8 cellular contexts compared by ENCODE assay signal in genomic region chr1:214637722-214638473, GRCh38. TPM values are rescaled to one million over a fixed set of nuclear protein-coding genes. Genes with fewer than 3 reads are reported as not detected.
DNase-seq lines count a peak whose midpoint lies in the region; ATAC-seq and TF ChIP-seq lines count a peak whose summit lies in the region.

No MANE protein-coding gene starts in this region.

- H3K4me2 ChIP-seq in neural cell (ENCODE audit: low read length), result no peak overlapping the region

- H3F3A ChIP-seq in neural cell (ENCODE audit: insufficient read depth, low read length, poor library complexity, severe bottlenecking), result no peaks in the 10 kb centered on the region

- ATAC-seq in HG03060 (IDR thresholded peaks at IDR 0.05; ENCODE audit: low read depth, unreplicated experiment) (peak; percentile 82), RWPE2 (ENCODE audit: low read depth) (no peak), GM19395 (IDR thresholded peaks at IDR 0.05; ENCODE audit: unreplicated experiment) (no peak)

- intact Hi-C loops in dorsolateral prefrontal cortex (cut with DNase I), result loop anchor here in 1 of 2 donors (10.0 kb wide), 1 partner anchor 423 kb away; no protein-coding TSS in a partner anchor

- H3K79me2 ChIP-seq in neural cell (replicated peaks; ENCODE audit: insufficient read depth, low read length), result no peaks in the 10 kb centered on the region

- POLR2A ChIA-PET in BJ (lab: Charles Lee), result interaction anchor here (0.6 kb wide), 1 partner anchor 423 kb away, joined by 3 read pairs; no protein-coding TSS in a partner anchor

- no peaks in the 10 kb centered on the region for H3K9me3 ChIP-seq in RWPE2 (ENCODE audit: severe bottlenecking)
- H3K9me3 ChIP-seq in neural cell (ENCODE audit: low read length), result no peaks in the 10 kb centered on the region

- H3K4me3 ChIP-seq in BJ (ENCODE audit: low read depth, low read length) (no peak overlapping the region), RWPE2 (ENCODE audit: severe bottlenecking) (no peak overlapping the region), dorsolateral prefrontal cortex (no peak overlapping the region), neural cell (ENCODE audit: low read length) (no peak overlapping the region)

- no peak overlapping the region for H2AFZ ChIP-seq in neural cell (ENCODE audit: low read depth, low read length)

- no peak overlapping the region for H3K27ac ChIP-seq in RWPE2 (ENCODE audit: poor library complexity, severe bottlenecking)
- no peak overlapping the region for H3K27ac ChIP-seq in dorsolateral prefrontal cortex
- no peak overlapping the region for H3K27ac ChIP-seq in neural cell (ENCODE audit: low read length)

- peak; percentile 83 for TF ChIP-seq CTCF in BJ (IDR thresholded peaks at IDR 0.05; ENCODE audit: insufficient read depth, low read depth, low read length)
- TF ChIP-seq CTCF in GM10266 (IDR thresholded peaks at IDR 0.05; ENCODE audit: control insufficient read depth, insufficient read depth, low read depth, missing control alignments), result peak; percentile 73
- peak; percentile 65 for TF ChIP-seq CTCF in RWPE2 (IDR thresholded peaks at IDR 0.05; ENCODE audit: poor library complexity, severe bottlenecking)
- peak; percentile 35 to 81 (median 67) for TF ChIP-seq CTCF in dorsolateral prefrontal cortex (IDR thresholded peaks at IDR 0.05 in 54 of 56, conservative IDR thresholded peaks at IDR 0.05 in 2 of 56; ENCODE audit: low read depth in 1 of 56, partially characterized antibody in 56 of 56)
- TF ChIP-seq CTCF in neural cell (IDR thresholded peaks at IDR 0.05; ENCODE audit: poor library complexity, severe bottlenecking), result peak; percentile 69

- H3K4me1 ChIP-seq in RWPE2 (ENCODE audit: insufficient read depth, poor library complexity, severe bottlenecking), result no peaks in the 10 kb centered on the region

- CTCF ChIA-PET in BJ (lab: Yijun Ruan, JAX), result interaction anchor here (0.6 to 5.7 kb wide), 19 partner anchors 10 to 1501 kb away, joined by 3 to 44 read pairs (median 3); no protein-coding TSS in a partner anchor

- peak; percentile 61 for TF ChIP-seq RAD21 in neural cell (conservative IDR thresholded peaks at IDR 0.05)

- no peak for TF ChIP-seq EP300 in neural cell (conservative IDR thresholded peaks at IDR 0.05; ENCODE audit: poor library complexity, severe bottlenecking)

- H3K36me3 ChIP-seq in BJ (ENCODE audit: control insufficient read depth, insufficient read depth, low read length) (no peaks in the 10 kb centered on the region), RWPE2 (ENCODE audit: low read depth) (peaks cover 53% of the 10 kb centered on the region), neural cell (ENCODE audit: insufficient read depth, low read length) (no peaks in the 10 kb centered on the region)

- H3K9me2 ChIP-seq in neural cell (ENCODE audit: insufficient read depth, low read length), result no peaks in the 10 kb centered on the region

- H4K20me1 ChIP-seq in neural cell (ENCODE audit: insufficient read depth), result no peaks in the 10 kb centered on the region

- no peaks in the 10 kb centered on the region for H3K27me3 ChIP-seq in BJ (ENCODE audit: control insufficient read depth, insufficient read depth, low read length)
- no peaks in the 10 kb centered on the region for H3K27me3 ChIP-seq in RWPE2 (ENCODE audit: insufficient read depth, poor library complexity, severe bottlenecking)
- H3K27me3 ChIP-seq in dorsolateral prefrontal cortex, result peaks cover 0 to 8% (median 0%) of the 10 kb centered on the region in 45 donors
- no peaks in the 10 kb centered on the region for H3K27me3 ChIP-seq in neural cell (ENCODE audit: insufficient read depth, low read depth, low read length)

- DNase-seq in BJ (ENCODE audit: low read depth) (no peak), GM10266 (ENCODE audit: extremely low spot score) (peak; percentile 9), RWPE2 (ENCODE audit: low spot score) (no peak), dorsolateral prefrontal cortex (peak in 2 of 10 donors; percentile 25 to 31), midbrain (lab: John Stamatoyannopoulos, UW) (no peak)

- H3K9ac ChIP-seq in neural cell (ENCODE audit: low read length), result no peak overlapping the region

TF ChIP-seq in neural cell, 6 proteins besides CTCF, POLR2A, EP300 and RAD21:
- TF ChIP-seq TAF1 (IDR thresholded peaks at IDR 0.05; ENCODE audit: low read depth), result no peak
- TF ChIP-seq SMC3 (conservative IDR thresholded peaks at IDR 0.05; ENCODE audit: poor library complexity), result peak; percentile 73
TF ChIP-seq in neural cell: peak in this region for 1.

RNA-seq across cellular contexts. Expression of gene CENPF, which starts 34.9 kb away (rescaled TPM):
- polyA plus RNA-seq in BJ (2011; rRNA removed) (10.9 and 18.7 TPM in 2 replicates), neural cell (1.3 and 5.4 TPM in 2 replicates)
- 6.4 and 9.0 TPM in 2 replicates for polyA minus RNA-seq in BJ (2011; rRNA and poly(A)+ RNA removed)
- 1 to 10 TPM in 102 of 120 experiments, under 1 TPM in 18; 0.35 to 6.5 (median 1.9) TPM for total RNA-seq in dorsolateral prefrontal cortex
- 6.6 and 8.7 TPM in 2 replicates for polyA minus RNA-seq in neural cell
